Comparison of ENCODE assay signal across 15 cellular contexts in the genomic region with DNA sequence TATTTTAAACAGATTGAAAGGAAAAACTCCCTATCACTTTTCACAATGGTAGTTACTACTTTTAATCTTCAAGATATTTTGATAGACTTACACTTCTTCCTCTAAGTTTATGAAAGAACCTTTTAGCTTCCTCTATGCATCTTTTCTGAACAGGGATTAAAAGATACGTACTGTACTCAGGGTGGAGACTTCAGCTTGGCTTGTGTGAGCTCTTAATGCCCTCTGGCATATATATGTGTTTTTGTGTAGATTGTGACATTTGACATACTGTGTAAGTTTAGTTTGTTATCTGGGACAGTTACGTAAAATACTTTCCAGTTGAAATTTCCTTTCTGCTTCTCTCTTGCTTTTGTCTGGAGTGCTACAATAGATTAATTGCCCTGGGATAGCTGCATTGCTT.
DNase-seq lines count a peak whose midpoint lies in the region; ATAC-seq and TF ChIP-seq lines count a peak whose summit lies in the region.
"Had no signal": no experiment of that assay in that cellular context is flagged by ENCODE, and none has a peak within 500 bp of the region (broad histone marks: within the 10 kb centered on the region; RNA-seq: fewer than 3 reads in every experiment).

No MANE protein-coding gene starts in this region.

- no peak overlapping the region for H3K9ac ChIP-seq in mesenchymal stem cell (ENCODE audit: low read length)
- H3K9ac ChIP-seq: BLaER1 had no signal

- no peak overlapping the region for H3K4ac ChIP-seq in mesenchymal stem cell (ENCODE audit: low read depth in 1 of 2, low read length in 2 of 2)

- H3K4me1 ChIP-seq in breast epithelium (no peaks in the 10 kb centered on the region), mesenchymal stem cell (ENCODE audit: control insufficient read depth, insufficient read depth, low read depth, low read length) (no peaks in the 10 kb centered on the region)
- H3K4me1 ChIP-seq: BLaER1 had no signal

- no peak overlapping the region for H3K4me3 ChIP-seq in breast epithelium
- no peak overlapping the region for H3K4me3 ChIP-seq in mesenchymal stem cell (ENCODE audit: insufficient read depth in 1 of 2, low read depth in 1 of 2, low read length in 2 of 2)
- H3K4me3 ChIP-seq: BLaER1, GM23338 had no signal

- POLR2A ChIA-PET in MCF 10A (lab: Yijun Ruan, JAX), result interaction anchor here (0.7 to 1.8 kb wide), 7 partner anchors 9 to 40 kb away, joined by 3 to 8 read pairs (median 4); no protein-coding TSS in a partner anchor

- H3K4me3 Mint-ChIP-seq in MCF 10A (ENCODE audit: unreplicated experiment), result no peak overlapping the region
- H3K4me3 Mint-ChIP-seq: CD8-positive, alpha-beta memory T cell; GM23338 had no signal

- H3K27me3 ChIP-seq in breast epithelium (no peaks in the 10 kb centered on the region), mesenchymal stem cell (ENCODE audit: control insufficient read depth in 1 of 2, insufficient read depth in 1 of 2, low read length in 2 of 2) (no peaks in the 10 kb centered on the region)
- H3K27me3 ChIP-seq: BLaER1 had no signal

- no peak overlapping the region for H2BK5ac ChIP-seq in mesenchymal stem cell (ENCODE audit: low read depth, low read length, poor library complexity, severe bottlenecking)

- no peak overlapping the region for H3K18ac ChIP-seq in mesenchymal stem cell (ENCODE audit: low read depth in 1 of 2, low read length in 2 of 2)

- no peaks in the 10 kb centered on the region for H3K36me3 ChIP-seq in breast epithelium
- peaks cover 0 to 9% of the 10 kb centered on the region in 2 experiments for H3K36me3 ChIP-seq in mesenchymal stem cell (ENCODE audit: control insufficient read depth in 1 of 2, insufficient read depth in 2 of 2, low read depth in 1 of 2, low read length in 2 of 2)

- CTCF ChIA-PET in MCF 10A (lab: Yijun Ruan, JAX), result interaction anchor here (0.6 kb wide), 1 partner anchor 1081 kb away, joined by 3 read pairs; no protein-coding TSS in a partner anchor

- WGBS in mesenchymal stem cell, result 91% methylated on average over 2 of the region's 2 CpGs

- H2AK5ac ChIP-seq in mesenchymal stem cell (ENCODE audit: low read length, severe bottlenecking), result no peak overlapping the region

- H3K27ac ChIP-seq in breast epithelium (no peak overlapping the region), mesenchymal stem cell (ENCODE audit: low read length, poor library complexity, severe bottlenecking) (no peak overlapping the region)
- H3K27ac ChIP-seq: BLaER1 had no signal

- TF ChIP-seq CTCF in MCF 10A (IDR thresholded peaks at IDR 0.05; ENCODE audit: unreplicated experiment) (no peak), breast epithelium (IDR thresholded peaks at IDR 0.05) (no peak)

- H3K14ac ChIP-seq in mesenchymal stem cell (ENCODE audit: low read length in 2 of 2), result no peak overlapping the region

- H3K4me1 Mint-ChIP-seq in MCF 10A (ENCODE audit: insufficient read depth, unreplicated experiment), result peaks cover 13% of the 10 kb centered on the region

- no peaks in the 10 kb centered on the region for H3K27me3 Mint-ChIP-seq in MCF 10A (ENCODE audit: insufficient read depth, unreplicated experiment)
- H3K27me3 Mint-ChIP-seq: CD8-positive, alpha-beta memory T cell had no signal

- H2BK120ac ChIP-seq in mesenchymal stem cell (ENCODE audit: low read depth, low read length), result no peak overlapping the region

- no peaks in the 10 kb centered on the region for H3K9me3 ChIP-seq in breast epithelium
- no peaks in the 10 kb centered on the region for H3K9me3 ChIP-seq in mesenchymal stem cell (ENCODE audit: control insufficient read depth, low read length)
- H3K9me3 ChIP-seq: BLaER1 had no signal

- H3K27ac Mint-ChIP-seq in MCF 10A (ENCODE audit: low read depth, unreplicated experiment), result peak overlapping the region; percentile 20
- H3K27ac Mint-ChIP-seq: GM23338 had no signal

- H3K4me2 ChIP-seq in mesenchymal stem cell (ENCODE audit: low read length, poor library complexity, severe bottlenecking), result no peak overlapping the region
- H3K4me2 ChIP-seq: BLaER1, GM23338 had no signal

- H2BK12ac ChIP-seq in mesenchymal stem cell (ENCODE audit: low read length in 2 of 2), result no peak overlapping the region

- ATAC-seq in esophagus mucosa (peak; percentile 60), GM19351 (IDR thresholded peaks at IDR 0.05; ENCODE audit: unreplicated experiment) (no peak)
- ATAC-seq: GM23338 had no signal

- H3K79me1 ChIP-seq in mesenchymal stem cell (replicated peaks; ENCODE audit: low read length, poor library complexity, severe bottlenecking), result peaks cover 3% of the 10 kb centered on the region

- no TSS peak for BruUV-seq in MCF 10A (replicated peaks; lab: Mats Ljungman, UMichigan)

- H2BK15ac ChIP-seq in mesenchymal stem cell (ENCODE audit: low read depth, poor library complexity, severe bottlenecking), result no peak overlapping the region

- no peak overlapping the region for H2AFZ ChIP-seq in mesenchymal stem cell (ENCODE audit: low read depth, low read length)
- H2AFZ ChIP-seq: GM23338 had no signal

- DNase-seq in MCF 10A (ENCODE audit: unreplicated experiment) (peak; percentile 4), breast epithelium (ENCODE audit: low spot score in 2 of 2) (no peak), mesenchymal stem cell (peak; percentile 30), NCI-H2227 treated with DMSO at 0.1 percent for 48 hours (lab: John Stamatoyannopoulos, UW) (no peak), glomerular visceral epithelial cell (ENCODE audit: extremely low spot score) (no peak), T-helper 9 cell (no peak)
- DNase-seq: 8988T; AML-193; CD8-positive, alpha-beta memory T cell; DMS53; H7 had no signal

- H3K9me3 Mint-ChIP-seq in MCF 10A (ENCODE audit: unreplicated experiment), result no peaks in the 10 kb centered on the region
- H3K9me3 Mint-ChIP-seq: CD8-positive, alpha-beta memory T cell; GM23338 had no signal

- H3K36me3 Mint-ChIP-seq in MCF 10A (ENCODE audit: insufficient read depth, unreplicated experiment), result peaks cover 7% of the 10 kb centered on the region

- intact Hi-C loops in MCF 10A (cut with micrococcal nuclease), result no loop called here
- intact Hi-C loops in breast epithelium (cut with DNase I; ENCODE audit: low total_unique reads), result no loop called here

- no peak for TF ChIP-seq POLR2A in breast epithelium (IDR thresholded peaks at IDR 0.05)

- H4K8ac ChIP-seq in mesenchymal stem cell (ENCODE audit: low read length), result no peak overlapping the region

- H3K23ac ChIP-seq in mesenchymal stem cell (ENCODE audit: low read length in 2 of 2), result no peak overlapping the region

- no peak overlapping the region for H4K91ac ChIP-seq in mesenchymal stem cell (ENCODE audit: low read length)

Comparison
In these comparisons a context has a peak if more than half of its experiments do, and no peak if none do; other contexts are left out.
1. DNase-seq: peak in MCF 10A (single experiment) and mesenchymal stem cell (single experiment); none in breast epithelium (0 of 2), NCI-H2227 treated with DMSO at 0.1 percent for 48 hours (single experiment), glomerular visceral epithelial cell (single experiment) and T-helper 9 cell (single experiment).